Comparison of ENCODE assay signal across 22 cellular contexts in genomic region chr2:6750389-6751158, GRCh38.
"Had no signal": no experiment of that assay in that cellular context is flagged by ENCODE, and none has a peak within 500 bp of the region (broad histone marks: within the 10 kb centered on the region; RNA-seq: fewer than 3 reads in every experiment).

No MANE protein-coding gene starts in this region.

- H3K4me1 ChIP-seq: ascending aorta, esophagus muscularis mucosa, parathyroid adenoma, sigmoid colon, thyroid gland, vagina had no signal

- H3K27ac ChIP-seq: ascending aorta, esophagus muscularis mucosa, heart right ventricle, neutrophil, parathyroid adenoma, sigmoid colon, spleen, thyroid gland, vagina had no signal

- H2AFZ ChIP-seq: parathyroid adenoma had no signal

- H3K79me2 ChIP-seq: parathyroid adenoma had no signal

- H3K9ac ChIP-seq: parathyroid adenoma had no signal

- H3K36me3 ChIP-seq: ascending aorta, esophagus muscularis mucosa, heart right ventricle, neutrophil, sigmoid colon, spleen, thyroid gland, vagina had no signal

- H3K4me3 ChIP-seq: ascending aorta, esophagus muscularis mucosa, sigmoid colon, spleen, thyroid gland, vagina had no signal

- H3K9me3 ChIP-seq: ascending aorta, esophagus muscularis mucosa, heart right ventricle, neutrophil, sigmoid colon, spleen, thyroid gland, vagina had no signal

- ATAC-seq: activated CD8-positive, alpha-beta T cell treated with anti-CD3 and anti-CD28 coated beads, Interleukin-2, amount 10 ng/mL, durations not matched to agents 7 days and 5 days; activated naive CD8-positive, alpha-beta T cell treated with anti-CD3 and anti-CD28 coated beads, Interleukin-2, amount 50 U/mL, for 24 hours; activated T-cell treated with anti-CD3 and anti-CD28 coated beads, Interleukin-2, amount 50 U/mL, for 4 hours; left ventricle myocardium superior; naive thymus-derived CD8-positive, alpha-beta T cell had no signal

- H3K27me3 ChIP-seq: ascending aorta, sigmoid colon, thyroid gland, vagina had no signal

- DNase-seq: activated CD4-positive, alpha-beta T cell treated with anti-CD3 and anti-CD28 coated beads, Interleukin-2, amount 10 ng/mL, durations not matched to agents 24 days and 14 days; activated CD8-positive, alpha-beta memory T cell treated with anti-CD3 and anti-CD28 coated beads, Interleukin-2, amount 50 U/mL, for 4 hours; activated CD8-positive, alpha-beta T cell treated with anti-CD3 and anti-CD28 coated beads, Interleukin-2, amount 10 ng/mL, durations not matched to agents 7 days and 5 days; activated naive CD4-positive, alpha-beta T cell treated with anti-CD3 and anti-CD28 coated beads, Interleukin-2, amount 10 ng/mL, durations not matched to agents 7 days and 5 days; activated naive CD8-positive, alpha-beta T cell treated with anti-CD3 and anti-CD28 coated beads, Interleukin-2, amount 50 U/mL, for 24 hours; activated T-cell treated with anti-CD3 and anti-CD28 coated beads, Interleukin-2, amount 50 U/mL, for 4 hours; effector CD4-positive, alpha-beta T cell; heart right ventricle; immature natural killer cell; kidney glomerular epithelial cell; left ventricle myocardium superior; naive thymus-derived CD8-positive, alpha-beta T cell; sigmoid colon; spleen; stimulated activated naive CD4-positive, alpha-beta T cell; SW 1271; thyroid gland had no signal
